In the genomic region with DNA sequence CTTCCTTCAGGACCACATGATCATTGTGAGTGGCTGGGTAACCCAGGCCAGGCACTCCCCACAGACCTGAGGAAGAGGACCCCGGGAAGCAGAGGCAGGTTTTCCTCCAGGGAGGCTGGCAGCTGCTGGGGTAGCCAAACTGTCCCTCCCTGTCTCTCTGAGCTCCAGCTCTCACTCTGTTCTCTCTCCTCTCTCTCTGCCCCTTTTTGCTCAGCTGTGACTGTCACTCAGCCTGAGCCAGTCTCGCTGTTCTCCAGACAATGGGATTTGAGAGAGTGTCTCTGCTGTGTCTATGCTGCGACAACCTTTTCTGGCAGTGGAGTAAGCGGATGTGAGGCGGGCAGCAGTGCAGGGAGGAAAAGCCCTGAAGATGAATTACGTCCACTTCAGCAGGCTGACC, we compare ENCODE assay signal across 1 cellular context.
TF ChIP-seq lines count a peak whose summit lies in the region.

No MANE protein-coding gene starts in this region.

TF ChIP-seq in GM23338, 12 proteins besides CTCF, POLR2A, EP300 and RAD21 (continued from another document):
- TF ChIP-seq REST (IDR thresholded peaks at IDR 0.05; ENCODE audit: unreplicated experiment) (no peak), ZNF331 (CRISPR knock-in tag; IDR thresholded peaks at IDR 0.05; ENCODE audit: low read depth) (no peak), JUNB (IDR thresholded peaks at IDR 0.05; ENCODE audit: unreplicated experiment) (no peak), CREB1 (CRISPR knock-in tag; IDR thresholded peaks at IDR 0.05; ENCODE audit: low read depth) (no peak), EZH2 (IDR thresholded peaks at IDR 0.05; ENCODE audit: low read depth, unreplicated experiment) (no peak), ZNF114 (CRISPR knock-in tag; IDR thresholded peaks at IDR 0.05) (no peak)
- TF ChIP-seq, protein P1, sequence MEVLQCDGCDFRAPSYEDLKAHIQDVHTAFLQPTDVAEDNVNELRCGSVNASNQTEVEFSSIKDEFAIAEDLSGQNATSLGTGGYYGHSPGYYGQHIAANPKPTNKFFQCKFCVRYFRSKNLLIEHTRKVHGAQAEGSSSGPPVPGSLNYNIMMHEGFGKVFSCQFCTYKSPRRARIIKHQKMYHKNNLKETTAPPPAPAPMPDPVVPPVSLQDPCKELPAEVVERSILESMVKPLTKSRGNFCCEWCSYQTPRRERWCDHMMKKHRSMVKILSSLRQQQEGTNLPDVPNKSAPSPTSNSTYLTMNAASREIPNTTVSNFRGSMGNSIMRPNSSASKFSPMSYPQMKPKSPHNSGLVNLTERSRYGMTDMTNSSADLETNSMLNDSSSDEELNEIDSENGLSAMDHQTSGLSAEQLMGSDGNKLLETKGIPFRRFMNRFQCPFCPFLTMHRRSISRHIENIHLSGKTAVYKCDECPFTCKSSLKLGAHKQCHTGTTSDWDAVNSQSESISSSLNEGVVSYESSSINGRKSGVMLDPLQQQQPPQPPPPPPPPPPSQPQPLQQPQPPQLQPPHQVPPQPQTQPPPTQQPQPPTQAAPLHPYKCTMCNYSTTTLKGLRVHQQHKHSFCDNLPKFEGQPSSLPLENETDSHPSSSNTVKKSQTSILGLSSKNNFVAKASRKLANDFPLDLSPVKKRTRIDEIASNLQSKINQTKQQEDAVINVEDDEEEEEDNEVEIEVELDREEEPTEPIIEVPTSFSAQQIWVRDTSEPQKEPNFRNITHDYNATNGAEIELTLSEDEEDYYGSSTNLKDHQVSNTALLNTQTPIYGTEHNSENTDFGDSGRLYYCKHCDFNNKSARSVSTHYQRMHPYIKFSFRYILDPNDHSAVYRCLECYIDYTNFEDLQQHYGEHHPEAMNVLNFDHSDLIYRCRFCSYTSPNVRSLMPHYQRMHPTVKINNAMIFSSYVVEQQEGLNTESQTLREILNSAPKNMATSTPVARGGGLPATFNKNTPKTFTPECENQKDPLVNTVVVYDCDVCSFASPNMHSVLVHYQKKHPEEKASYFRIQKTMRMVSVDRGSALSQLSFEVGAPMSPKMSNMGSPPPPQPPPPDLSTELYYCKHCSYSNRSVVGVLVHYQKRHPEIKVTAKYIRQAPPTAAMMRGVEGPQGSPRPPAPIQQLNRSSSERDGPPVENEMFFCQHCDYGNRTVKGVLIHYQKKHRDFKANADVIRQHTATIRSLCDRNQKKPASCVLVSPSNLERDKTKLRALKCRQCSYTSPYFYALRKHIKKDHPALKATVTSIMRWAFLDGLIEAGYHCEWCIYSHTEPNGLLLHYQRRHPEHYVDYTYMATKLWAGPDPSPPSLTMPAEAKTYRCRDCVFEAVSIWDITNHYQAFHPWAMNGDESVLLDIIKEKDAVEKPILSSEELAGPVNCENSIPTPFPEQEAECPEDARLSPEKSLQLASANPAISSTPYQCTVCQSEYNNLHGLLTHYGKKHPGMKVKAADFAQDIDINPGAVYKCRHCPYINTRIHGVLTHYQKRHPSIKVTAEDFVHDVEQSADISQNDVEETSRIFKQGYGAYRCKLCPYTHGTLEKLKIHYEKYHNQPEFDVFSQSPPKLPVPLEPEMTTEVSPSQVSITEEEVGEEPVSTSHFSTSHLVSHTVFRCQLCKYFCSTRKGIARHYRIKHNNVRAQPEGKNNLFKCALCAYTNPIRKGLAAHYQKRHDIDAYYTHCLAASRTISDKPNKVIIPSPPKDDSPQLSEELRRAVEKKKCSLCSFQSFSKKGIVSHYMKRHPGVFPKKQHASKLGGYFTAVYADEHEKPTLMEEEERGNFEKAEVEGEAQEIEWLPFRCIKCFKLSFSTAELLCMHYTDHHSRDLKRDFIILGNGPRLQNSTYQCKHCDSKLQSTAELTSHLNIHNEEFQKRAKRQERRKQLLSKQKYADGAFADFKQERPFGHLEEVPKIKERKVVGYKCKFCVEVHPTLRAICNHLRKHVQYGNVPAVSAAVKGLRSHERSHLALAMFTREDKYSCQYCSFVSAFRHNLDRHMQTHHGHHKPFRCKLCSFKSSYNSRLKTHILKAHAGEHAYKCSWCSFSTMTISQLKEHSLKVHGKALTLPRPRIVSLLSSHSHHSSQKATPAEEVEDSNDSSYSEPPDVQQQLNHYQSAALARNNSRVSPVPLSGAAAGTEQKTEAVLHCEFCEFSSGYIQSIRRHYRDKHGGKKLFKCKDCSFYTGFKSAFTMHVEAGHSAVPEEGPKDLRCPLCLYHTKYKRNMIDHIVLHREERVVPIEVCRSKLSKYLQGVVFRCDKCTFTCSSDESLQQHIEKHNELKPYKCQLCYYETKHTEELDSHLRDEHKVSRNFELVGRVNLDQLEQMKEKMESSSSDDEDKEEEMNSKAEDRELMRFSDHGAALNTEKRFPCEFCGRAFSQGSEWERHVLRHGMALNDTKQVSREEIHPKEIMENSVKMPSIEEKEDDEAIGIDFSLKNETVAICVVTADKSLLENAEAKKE (CRISPR knock-in tag; IDR thresholded peaks at IDR 0.05), result no peak
- TF ChIP-seq, protein P2, sequence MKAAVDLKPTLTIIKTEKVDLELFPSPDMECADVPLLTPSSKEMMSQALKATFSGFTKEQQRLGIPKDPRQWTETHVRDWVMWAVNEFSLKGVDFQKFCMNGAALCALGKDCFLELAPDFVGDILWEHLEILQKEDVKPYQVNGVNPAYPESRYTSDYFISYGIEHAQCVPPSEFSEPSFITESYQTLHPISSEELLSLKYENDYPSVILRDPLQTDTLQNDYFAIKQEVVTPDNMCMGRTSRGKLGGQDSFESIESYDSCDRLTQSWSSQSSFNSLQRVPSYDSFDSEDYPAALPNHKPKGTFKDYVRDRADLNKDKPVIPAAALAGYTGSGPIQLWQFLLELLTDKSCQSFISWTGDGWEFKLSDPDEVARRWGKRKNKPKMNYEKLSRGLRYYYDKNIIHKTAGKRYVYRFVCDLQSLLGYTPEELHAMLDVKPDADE (IDR thresholded peaks at IDR 0.05), result no peak
